Comparison of ENCODE assay signal across 8 cellular contexts in genomic region chr5:173016621-173017046, GRCh38. TPM values are rescaled to one million over a fixed set of nuclear protein-coding genes. Genes with fewer than 3 reads are reported as not detected.
DNase-seq lines count a peak whose midpoint lies in the region; ATAC-seq and TF ChIP-seq lines count a peak whose summit lies in the region.

No MANE protein-coding gene starts in this region.

- H3K4me3 ChIP-seq in upper lobe of right lung: no peak overlapping the region

- H3K4me3 Mint-ChIP-seq in IgD-negative memory B cell: peak overlapping the region in 1 of 4 donors; percentile 1
- H3K4me3 Mint-ChIP-seq in dendritic cell treated with granulocyte-macrophage colony-stimulating factor and Interleukin-4, amounts not matched to agents 40 ng/mL and 50 ng/mL, for 4 days: peak overlapping the region; percentile 17

- H3K36me3 Mint-ChIP-seq in IgD-negative memory B cell: peaks cover 5% of the 10 kb centered on the region
- peaks cover 41% of the 10 kb centered on the region for H3K36me3 Mint-ChIP-seq in dendritic cell treated with granulocyte-macrophage colony-stimulating factor and Interleukin-4, amounts not matched to agents 40 ng/mL and 50 ng/mL, for 4 days (ENCODE audit: low read depth)

- no peaks in the 10 kb centered on the region for H3K9me3 ChIP-seq in upper lobe of right lung

- H3K36me3 ChIP-seq in upper lobe of right lung: peaks cover 19% of the 10 kb centered on the region

- ATAC-seq in upper lobe of right lung (peak; percentile 63), HG03565 (IDR thresholded peaks at IDR 0.05; ENCODE audit: unreplicated experiment) (no peak), HG02973 (IDR thresholded peaks at IDR 0.05; ENCODE audit: unreplicated experiment) (no peak)

- peaks cover 12 to 37% (median 23%) of the 10 kb centered on the region in 3 donors for H3K4me1 Mint-ChIP-seq in IgD-negative memory B cell
- peaks cover 65% of the 10 kb centered on the region for H3K4me1 Mint-ChIP-seq in dendritic cell treated with granulocyte-macrophage colony-stimulating factor and Interleukin-4, amounts not matched to agents 40 ng/mL and 50 ng/mL, for 4 days (ENCODE audit: low read depth)

- no peaks in the 10 kb centered on the region for H3K27me3 Mint-ChIP-seq in IgD-negative memory B cell
- no peaks in the 10 kb centered on the region for H3K27me3 Mint-ChIP-seq in dendritic cell treated with granulocyte-macrophage colony-stimulating factor and Interleukin-4, amounts not matched to agents 40 ng/mL and 50 ng/mL, for 4 days

- no peaks in the 10 kb centered on the region for H3K27me3 ChIP-seq in upper lobe of right lung

- H3K27ac Mint-ChIP-seq in IgD-negative memory B cell: peak overlapping the region in 2 of 3 donors; percentile 37 to 92
- H3K27ac Mint-ChIP-seq in dendritic cell treated with granulocyte-macrophage colony-stimulating factor and Interleukin-4, amounts not matched to agents 40 ng/mL and 50 ng/mL, for 4 days: peak overlapping the region; percentile 85

- DNase-seq in AG08395 (ENCODE audit: low spot score): peak; percentile 69
- DNase-seq in lung microvascular endothelial cell (ENCODE audit: low read depth in 2 of 2): peak; percentile 67 to 92
- DNase-seq in upper lobe of right lung: no peak
- DNase-seq in NK-92 (lab: John Stamatoyannopoulos, UW; ENCODE audit: unreplicated experiment): no peak

- no peaks in the 10 kb centered on the region for H3K9me3 Mint-ChIP-seq in IgD-negative memory B cell
- H3K9me3 Mint-ChIP-seq in dendritic cell treated with granulocyte-macrophage colony-stimulating factor and Interleukin-4, amounts not matched to agents 40 ng/mL and 50 ng/mL, for 4 days: no peaks in the 10 kb centered on the region

- intact Hi-C loops in dendritic cell treated with granulocyte-macrophage colony-stimulating factor and Interleukin-4, amounts not matched to agents 40 ng/mL and 50 ng/mL, for 4 days (cut with micrococcal nuclease): no loop called here
- intact Hi-C loops in upper lobe of right lung (cut with DNase I): no loop called here

- H3K4me1 ChIP-seq in upper lobe of right lung: peaks cover 53% of the 10 kb centered on the region

- no peak for TF ChIP-seq CTCF in upper lobe of right lung (IDR thresholded peaks at IDR 0.05)

- H3K27ac ChIP-seq in upper lobe of right lung: peak overlapping the region; percentile 66

RNA-seq across cellular contexts. Expression of gene ATP6V0E1, which starts 33.1 kb away (rescaled TPM):
- polyA plus RNA-seq in IgD-negative memory B cell: 427 TPM
- total RNA-seq in lung microvascular endothelial cell (318 and 553 TPM in 2 replicates), upper lobe of right lung (326 TPM)

RNA-seq across cellular contexts. Expression of gene CREBRF, which starts 39.5 kb away (rescaled TPM):
- polyA plus RNA-seq in IgD-negative memory B cell: 53.6 TPM
- total RNA-seq in lung microvascular endothelial cell (14.8 and 26.4 TPM in 2 replicates), upper lobe of right lung (47.4 TPM)

RNA-seq across cellular contexts. Expression of gene RPL26L1, which starts 57.4 kb away (rescaled TPM):
- polyA plus RNA-seq in IgD-negative memory B cell: 27.9 TPM
- total RNA-seq in lung microvascular endothelial cell (27.2 and 28.4 TPM in 2 replicates), upper lobe of right lung (26.4 TPM)

Comparison
In these comparisons a context has a peak if more than half of its experiments do, and no peak if none do; other contexts are left out.
1. DNase-seq: peak in AG08395 (single experiment) and lung microvascular endothelial cell (2 of 2); none in upper lobe of right lung (single experiment) and NK-92 (single experiment).